14 cellular contexts compared by ENCODE assay signal in genomic region chr20:34090645-34091044, GRCh38.
"Had no signal": no experiment of that assay in that cellular context is flagged by ENCODE, and none has a peak within 500 bp of the region (broad histone marks: within the 10 kb centered on the region; RNA-seq: fewer than 3 reads in every experiment).

No MANE protein-coding gene starts in this region.

- H3K27ac ChIP-seq: brain microvascular endothelial cell, esophagus muscularis mucosa had no signal

- H3K27ac Mint-ChIP-seq: T-helper 2 cell treated with Interferon-gamma antibody and Interleukin-4, amounts not matched to agents 5 μg/mL and 100 μg/mL, for 36 hours had no signal

- H3K9me3 Mint-ChIP-seq: immature natural killer cell; nephron; T-helper 2 cell treated with Interferon-gamma antibody and Interleukin-4, amounts not matched to agents 5 μg/mL and 100 μg/mL, for 36 hours had no signal

- DNase-seq: activated CD4-positive, alpha-beta T cell treated with anti-CD3 and anti-CD28 coated beads, Interleukin-2, amount 50 U/mL, for 48 hours; activated CD4-positive, CD25-positive, alpha-beta regulatory T cell treated with anti-CD3 and anti-CD28 coated beads, Interleukin-2, amount 50 U/mL, for 72 hours; activated naive CD4-positive, alpha-beta T cell treated with anti-CD3 and anti-CD28 coated beads, Interleukin-2, amount 50 U/mL, for 16 hours; amygdala; brain microvascular endothelial cell; immature natural killer cell; mammary epithelial cell; mucosa of descending colon; stimulated activated CD4-positive, alpha-beta T cell treated with anti-CD3 and anti-CD28 coated beads, Interleukin-4, amount 100 ng/mL, for 4 hours; trophoblast cell had no signal

- H3K4me1 Mint-ChIP-seq: nephron had no signal

- ATAC-seq: mucosa of descending colon had no signal

- FAIRE-seq: endometrium had no signal

- H3K4me3 Mint-ChIP-seq: immature natural killer cell; nephron; T-helper 2 cell treated with Interferon-gamma antibody and Interleukin-4, amounts not matched to agents 5 μg/mL and 100 μg/mL, for 36 hours had no signal
